ENCODE assay signal across 9 cellular contexts in genomic region chr7:6726341-6726740, GRCh38. TPM values are rescaled to one million over a fixed set of nuclear protein-coding genes. Genes with fewer than 3 reads are reported as not detected.
A peak's percentile ranks its signal among the peaks of the same experiment; 100 is the strongest.
DNase-seq lines count a peak whose midpoint lies in the region; ATAC-seq, FAIRE-seq and TF ChIP-seq lines count a peak whose summit lies in the region.
"Not testable (repeated sequence)": the region's sequence is repeated elsewhere in the genome, so short reads cannot be mapped to it uniquely, and the experiment has no call there.
"Had no signal": no experiment of that assay in that cellular context is flagged by ENCODE, and none has a peak within 500 bp of the region (broad histone marks: within the 10 kb centered on the region; RNA-seq: fewer than 3 reads in every experiment).

No MANE protein-coding gene starts in this region.

- CTCF ChIA-PET in OCI-LY7 (lab: Charles Lee; ENCODE audit: unreplicated experiment); activated B cell treated with CpG ODN at 0.5 μM for 24 hours (lab: Charles Lee); mammary epithelial cell (lab: Charles Lee; ENCODE audit: low non-redundant PET); HepG2 (lab: Yijun Ruan, JAX; ENCODE audit: low intra/inter-chr PET ratio, low total read pairs): not testable (repeated sequence)

- peak overlapping the region; percentile 82; the same call in 1 of the 2 replicates for H2AFZ ChIP-seq in OCI-LY7 (ENCODE audit: low read length)
- H2AFZ ChIP-seq in mammary epithelial cell (ENCODE audit: low read depth, low read length); HepG2 (ENCODE audit: low read length): not testable (repeated sequence)

- TF ChIP-seq POLR2A in HepG2 (IDR thresholded peaks at IDR 0.05; ENCODE audit: insufficient read depth in 1 of 2, low read depth in 2 of 2, low read length in 2 of 2) = not testable (repeated sequence)

- not testable (repeated sequence) for BruUV-seq in OCI-LY7 (replicated peaks; lab: Mats Ljungman, UMichigan); mammary epithelial cell (replicated peaks; lab: Mats Ljungman, UMichigan); HepG2 (replicated peaks; lab: Mats Ljungman, UMichigan)

- H3K27me3 ChIP-seq in BLaER1 treated with 17β-estradiol and CSF1 and Interleukin-3, amounts not matched to agents 10 nM and 100 nM; mammary epithelial cell (ENCODE audit: insufficient read depth, low read length); foreskin keratinocyte; HepG2 (ENCODE audit: control insufficient read depth in 1 of 2, insufficient read depth in 2 of 2, low read length in 2 of 2): not testable (repeated sequence)

- WGBS in mammary epithelial cell (ENCODE audit: low coverage, missing lambda C conversion rate) = 82% methylated on average over 5 of the region's 5 CpGs
- 66% methylated on average over 5 of the region's 5 CpGs for WGBS in HepG2 (ENCODE audit: low lambda C conversion rate)

- not testable (repeated sequence) for H3K9ac ChIP-seq in BLaER1 treated with 17β-estradiol and CSF1 and Interleukin-3, amounts not matched to agents 10 nM and 100 nM; mammary epithelial cell (ENCODE audit: insufficient read depth, low read length); HepG2 (ENCODE audit: insufficient read depth, low read depth, low read length)

- H3K4me1 Mint-ChIP-seq in activated B cell treated with CpG ODN at 0.5 μM for 24 hours = peaks cover 42% of the 10 kb centered on the region

- not testable (repeated sequence) for H3K27me3 Mint-ChIP-seq in activated B cell treated with CpG ODN at 0.5 μM for 24 hours

- peaks cover 0 to 13% (median 7%) of the 10 kb centered on the region in 11 experiments; a peak in 10 of 22 replicates for H4K20me1 ChIP-seq in BLaER1 treated with 17β-estradiol and CSF1 and Interleukin-3, amounts not matched to agents 10 nM and 100 nM
- H4K20me1 ChIP-seq in OCI-LY7 (ENCODE audit: insufficient read depth, low read length); mammary epithelial cell (ENCODE audit: insufficient read depth, low read length); HepG2 (ENCODE audit: insufficient read depth, low read length): not testable (repeated sequence)

- TF ChIP-seq RAD21 in HepG2 (CRISPR knock-in tag; IDR thresholded peaks at IDR 0.05) = not testable (repeated sequence)

- dilution Hi-C loops in mammary epithelial cell (cut with HindIII; ENCODE audit: low sequenced_read_pairs) = not testable (repeated sequence)

- H3K4me2 ChIP-seq in BLaER1 treated with 17β-estradiol and CSF1 and Interleukin-3, amounts not matched to agents 10 nM and 100 nM = peak overlapping the region in 10 of 11 experiments; percentile 55 to 85 (median 76); a peak in 15 of 22 replicates
- not testable (repeated sequence) for H3K4me2 ChIP-seq in OCI-LY7 (ENCODE audit: low read length); mammary epithelial cell (ENCODE audit: insufficient read depth, low read depth, low read length)
- H3K4me2 ChIP-seq in HepG2 (ENCODE audit: low read depth, low read length) = 0 out of 2 replicates have a peak overlapping the region, but pooled peaks have one; percentile 3

- not testable (repeated sequence) for H3K9me3 Mint-ChIP-seq in activated B cell treated with CpG ODN at 0.5 μM for 24 hours

- FAIRE-seq in HepG2 (lab: Jason Lieb, UNC) = not testable (repeated sequence)

- H3K9me3 ChIP-seq in BLaER1 treated with 17β-estradiol and CSF1 and Interleukin-3, amounts not matched to agents 10 nM and 100 nM (replicated peaks in 1 of 11); OCI-LY7 (ENCODE audit: low read length); mammary epithelial cell (replicated peaks; ENCODE audit: insufficient read depth, low read length); HepG2 (ENCODE audit: low read length): not testable (repeated sequence)

- not testable (repeated sequence) for H3K4me3 Mint-ChIP-seq in activated B cell treated with CpG ODN at 0.5 μM for 24 hours

- not testable (repeated sequence) for H3K36me3 ChIP-seq in BLaER1 treated with 17β-estradiol and CSF1 and Interleukin-3, amounts not matched to agents 10 nM and 100 nM; OCI-LY7 (ENCODE audit: insufficient read depth, low read length); mammary epithelial cell (ENCODE audit: insufficient read depth, low read length); HepG2 (replicated peaks in 1 of 2; ENCODE audit: control insufficient read depth in 1 of 2, insufficient read depth in 2 of 2, low read length in 2 of 2)

- POLR2A ChIA-PET in OCI-LY7 (lab: Charles Lee) (interaction anchor here (0.6 kb wide), 1 partner anchor 33 kb away, joined by 5 read pairs; no protein-coding TSS in a partner anchor), activated B cell treated with CpG ODN at 0.5 μM for 24 hours (lab: Charles Lee) (interaction anchor here (0.7 kb wide), 1 partner anchor 218 kb away, joined by 4 read pairs; no protein-coding TSS in a partner anchor)
- POLR2A ChIA-PET in HepG2 (lab: Yijun Ruan, JAX) = not testable (repeated sequence)

- not testable (repeated sequence) for TF ChIP-seq EP300 in HepG2 (IDR thresholded peaks at IDR 0.05; ENCODE audit: low read depth in 2 of 2, low read length in 2 of 2); HepG2 (CRISPR knock-in tag; IDR thresholded peaks at IDR 0.05; ENCODE audit: borderline replicate concordance)

- H3K79me2 ChIP-seq in OCI-LY7 (ENCODE audit: insufficient read depth, low read depth, low read length) (peaks cover 17% of the 10 kb centered on the region), mammary epithelial cell (ENCODE audit: insufficient read depth, low read length) (peaks cover 20% of the 10 kb centered on the region), HepG2 (ENCODE audit: insufficient read depth, low read length) (peaks cover 15% of the 10 kb centered on the region)

- not testable (repeated sequence) for H3K4me3 ChIP-seq in BLaER1 treated with 17β-estradiol and CSF1 and Interleukin-3, amounts not matched to agents 10 nM and 100 nM; OCI-LY7 (ENCODE audit: low read depth, low read length, poor library complexity, severe bottlenecking); mammary epithelial cell (replicated peaks in 1 of 3; ENCODE audit: insufficient read depth in 1 of 3, low read depth in 2 of 3, low read length in 3 of 3); HepG2 (replicated peaks in 1 of 3; ENCODE audit: insufficient read depth in 1 of 3, low read depth in 2 of 3, low read length in 3 of 3)

- not testable (repeated sequence) for DNase-seq in OCI-LY7 (ENCODE audit: low spot score); activated B cell treated with CpG ODN at 0.5 μM for 24 hours; epithelial cell of prostate (ENCODE audit: low read depth, low spot score); HepG2 (ENCODE audit: low spot score)
- DNase-seq in mammary epithelial cell (peak; percentile 38), foreskin keratinocyte (peak; percentile 43 to 64)

- H3K36me3 Mint-ChIP-seq in activated B cell treated with CpG ODN at 0.5 μM for 24 hours (ENCODE audit: low read depth) = not testable (repeated sequence)

- intact Hi-C loops in OCI-LY7 (cut with micrococcal nuclease; ENCODE audit: unreplicated experiment) = loop anchor here (5.0 kb wide), 1 partner anchor 134 kb away; the partner anchor contains the start of gene INTS15
- intact Hi-C loops in activated B cell treated with CpG ODN at 0.5 μM for 24 hours (cut with micrococcal nuclease) = loop anchor here (5.0 kb wide), 3 partner anchors 149 to 1241 kb away; partner anchors contain the start of genes GLCCI1 and ZDHHC4
- intact Hi-C loops in mammary epithelial cell (cut with micrococcal nuclease); HepG2 (cut with micrococcal nuclease; ENCODE audit: unreplicated experiment): not testable (repeated sequence)

- not testable (repeated sequence) for H3K9me2 ChIP-seq in OCI-LY7 (ENCODE audit: insufficient read depth, low read length)

- not testable (repeated sequence) for TF ChIP-seq CTCF in OCI-LY7 (conservative IDR thresholded peaks at IDR 0.05; ENCODE audit: low read length); activated B cell treated with CpG ODN at 0.5 μM for 24 hours (IDR thresholded peaks at IDR 0.05); mammary epithelial cell (conservative IDR thresholded peaks at IDR 0.05 in 1 of 2, IDR thresholded peaks at IDR 0.05 in 1 of 2; ENCODE audit: extremely low read depth in 1 of 2, insufficient read depth in 1 of 2, low read depth in 1 of 2, low read length in 2 of 2); foreskin keratinocyte (conservative IDR thresholded peaks at IDR 0.05); HepG2 (CRISPR knock-in tag; IDR thresholded peaks at IDR 0.05)

- H3K27ac Mint-ChIP-seq in activated B cell treated with CpG ODN at 0.5 μM for 24 hours = peak overlapping the region; percentile 78

- H3K4me1 ChIP-seq in BLaER1 treated with 17β-estradiol and CSF1 and Interleukin-3, amounts not matched to agents 10 nM and 100 nM = peaks cover 22 to 39% (median 34%) of the 10 kb centered on the region in 10 experiments
- H3K4me1 ChIP-seq in OCI-LY7 (ENCODE audit: insufficient read depth, low read length, poor library complexity, severe bottlenecking) = peaks cover 31% of the 10 kb centered on the region
- H3K4me1 ChIP-seq in mammary epithelial cell (ENCODE audit: insufficient read depth, low read length); foreskin keratinocyte: not testable (repeated sequence)
- H3K4me1 ChIP-seq in HepG2 (ENCODE audit: insufficient read depth, low read length) = peaks cover 14% of the 10 kb centered on the region

- H3K27ac ChIP-seq in BLaER1 treated with 17β-estradiol and CSF1 and Interleukin-3, amounts not matched to agents 10 nM and 100 nM = peak overlapping the region in 5 of 11 experiments; percentile 44 to 77 (median 69); a peak in 7 of 22 replicates
- H3K27ac ChIP-seq in OCI-LY7 (ENCODE audit: low read depth, low read length, poor library complexity, severe bottlenecking); mammary epithelial cell (ENCODE audit: insufficient read depth, low read depth, low read length); foreskin keratinocyte; HepG2 (ENCODE audit: extremely low read length, insufficient read depth, low read length): not testable (repeated sequence)
- H3K27ac ChIP-seq in epithelial cell of prostate = peak overlapping the region; percentile 58

- not testable (repeated sequence) for ATAC-seq in activated B cell treated with CpG ODN at 0.5 μM for 24 hours (ENCODE audit: low read depth); foreskin keratinocyte; HepG2

- in situ Hi-C loops in mammary epithelial cell (cut with MboI; ENCODE audit: low sequenced_read_pairs in 2 of 2) = loop anchor here in 1 of 2 donors (25.0 kb wide), 1 partner anchor 111 kb away; the partner anchor contains the start of gene CCZ1B
- in situ Hi-C loops in HepG2 (cut with HindIII; ENCODE audit: extremely low pct_ligation_motif_present, low pct_unique_long_range_greater_than_20kb) = not testable (repeated sequence)

RNA-seq across cellular contexts. Expression of gene ZNF12, which starts 19.6 kb away (rescaled TPM):
- 15.4 and 16.7 TPM in 2 replicates for total RNA-seq in OCI-LY7 (2014; rRNA removed; shearing (Covaris generic))
- 25.3 and 27.1 TPM in 2 replicates for total RNA-seq in OCI-LY7 (2022)
- total RNA-seq in activated B cell treated with CpG ODN at 0.5 μM for 24 hours = 31.3 and 35.6 TPM in 2 replicates
- 10 to 100 TPM; 16.4 to 21.0 TPM for total RNA-seq in mammary epithelial cell
- 5.0 TPM for polyA plus RNA-seq in mammary epithelial cell
- 12.5 TPM for polyA minus RNA-seq in mammary epithelial cell
- total RNA-seq in foreskin keratinocyte = 10.3 and 11.3 TPM in 2 replicates
- polyA plus RNA-seq in foreskin keratinocyte = 3.4 and 3.7 TPM in 2 replicates
- total RNA-seq in HepG2 (2016; rRNA removed; fragmentation: Illumina TruSeq; extraction: Trizol) = 22.8 and 28.1 TPM in 2 replicates
- 1.8 and 2.6 TPM in 2 replicates for total RNA-seq in HepG2 (2016; cell fraction: cytosol; rRNA removed; fragmentation: Illumina TruSeq; extraction: Trizol; ENCODE audit: low read depth)
- 23.1 and 28.1 TPM in 2 replicates for total RNA-seq in HepG2 (2016; cell fraction: insoluble cytoplasmic fraction; rRNA removed; fragmentation: Illumina TruSeq; extraction: Trizol)
- total RNA-seq in HepG2 (2016; cell fraction: membrane; rRNA removed; fragmentation: Illumina TruSeq; extraction: Trizol) = 6.7 and 10.6 TPM in 2 replicates
- 30.8 and 32.0 TPM in 2 replicates for total RNA-seq in HepG2 (2016; cell fraction: nucleus; rRNA removed; fragmentation: Illumina TruSeq; extraction: Trizol)
- 17.5 and 21.4 TPM in 2 replicates for polyA plus RNA-seq in HepG2 (2011; rRNA removed)
- 4.1 and 6.3 TPM in 2 replicates for polyA plus RNA-seq in HepG2 (2011; cell fraction: cytosol; rRNA removed)
- 39.3 and 40.0 TPM in 2 replicates for polyA plus RNA-seq in HepG2 (2011; cell fraction: nucleus; rRNA removed)
- polyA plus RNA-seq in HepG2 (2012) = 14.5 and 19.0 TPM in 2 replicates
- 1.7 and 2.4 TPM in 2 replicates for polyA plus RNA-seq in HepG2 (2016; cell fraction: cytosol; fragmentation: Illumina TruSeq; extraction: Trizol; ENCODE audit: low read depth)
- 15.6 and 17.8 TPM in 2 replicates for polyA plus RNA-seq in HepG2 (2016; cell fraction: insoluble cytoplasmic fraction; fragmentation: Illumina TruSeq; extraction: Trizol; ENCODE audit: low read depth)
- polyA plus RNA-seq in HepG2 (2016; cell fraction: membrane; fragmentation: Illumina TruSeq; extraction: Trizol; ENCODE audit: low read depth) = 3.9 and 5.4 TPM in 2 replicates
- polyA plus RNA-seq in HepG2 (2016; cell fraction: nucleus; fragmentation: Illumina TruSeq; extraction: Trizol; ENCODE audit: insufficient read depth, low read depth) = 42.6 and 43.6 TPM in 2 replicates
- polyA minus RNA-seq in HepG2 (2011; rRNA and poly(A)+ RNA removed; ENCODE audit: low replicate concordance) = 7.6 and 11.4 TPM in 2 replicates
- polyA minus RNA-seq in HepG2 (2011; cell fraction: cytosol; rRNA and poly(A)+ RNA removed) = 15.6 and 16.9 TPM in 2 replicates
- polyA minus RNA-seq in HepG2 (2011; cell fraction: nucleus; rRNA and poly(A)+ RNA removed) = 38.9 and 50.5 TPM in 2 replicates

RNA-seq across cellular contexts. Expression of gene RSPH10B2, which starts 27.6 kb away (rescaled TPM):
- total RNA-seq in OCI-LY7 (2014; rRNA removed; shearing (Covaris generic)) = 0.76 TPM in 1 of 2 replicates, not detected in the other
- total RNA-seq in OCI-LY7 (2022) = 1.3 TPM in 1 of 2 replicates, not detected in the other
- 0.37 and 1.1 TPM in 2 replicates for total RNA-seq in activated B cell treated with CpG ODN at 0.5 μM for 24 hours
- total RNA-seq in mammary epithelial cell = not detected
- polyA plus RNA-seq in mammary epithelial cell = not detected
- not detected for polyA minus RNA-seq in mammary epithelial cell
- not detected in 2 replicates for total RNA-seq in foreskin keratinocyte
- not detected in 2 replicates for polyA plus RNA-seq in foreskin keratinocyte
- total RNA-seq in HepG2 (2016; rRNA removed; fragmentation: Illumina TruSeq; extraction: Trizol) = 0.31 TPM in 1 of 2 replicates, not detected in the other
- total RNA-seq in HepG2 (2016; cell fraction: cytosol; rRNA removed; fragmentation: Illumina TruSeq; extraction: Trizol; ENCODE audit: low read depth) = not detected in 2 replicates
- total RNA-seq in HepG2 (2016; cell fraction: insoluble cytoplasmic fraction; rRNA removed; fragmentation: Illumina TruSeq; extraction: Trizol) = 0.06 and 0.15 TPM in 2 replicates
- 0.09 TPM in 1 of 2 replicates, not detected in the other for total RNA-seq in HepG2 (2016; cell fraction: membrane; rRNA removed; fragmentation: Illumina TruSeq; extraction: Trizol)
- 0.16 and 0.75 TPM in 2 replicates for total RNA-seq in HepG2 (2016; cell fraction: nucleus; rRNA removed; fragmentation: Illumina TruSeq; extraction: Trizol)
- not detected in 2 replicates for polyA plus RNA-seq in HepG2 (2011; rRNA removed)
- not detected in 2 replicates for polyA plus RNA-seq in HepG2 (2011; cell fraction: cytosol; rRNA removed)
- 0.42 and 0.48 TPM in 2 replicates for polyA plus RNA-seq in HepG2 (2011; cell fraction: nucleus; rRNA removed)
- polyA plus RNA-seq in HepG2 (2012) = 0.07 TPM in 1 of 2 replicates, not detected in the other
- polyA plus RNA-seq in HepG2 (2016; cell fraction: cytosol; fragmentation: Illumina TruSeq; extraction: Trizol; ENCODE audit: low read depth) = not detected in 2 replicates
- polyA plus RNA-seq in HepG2 (2016; cell fraction: insoluble cytoplasmic fraction; fragmentation: Illumina TruSeq; extraction: Trizol; ENCODE audit: low read depth) = not detected in 2 replicates
- polyA plus RNA-seq in HepG2 (2016; cell fraction: membrane; fragmentation: Illumina TruSeq; extraction: Trizol; ENCODE audit: low read depth) = not detected in 2 replicates
- 0.25 TPM in 1 of 2 replicates, not detected in the other for polyA plus RNA-seq in HepG2 (2016; cell fraction: nucleus; fragmentation: Illumina TruSeq; extraction: Trizol; ENCODE audit: insufficient read depth, low read depth)
- 0.47 TPM in 1 of 2 replicates, not detected in the other for polyA minus RNA-seq in HepG2 (2011; rRNA and poly(A)+ RNA removed; ENCODE audit: low replicate concordance)
- polyA minus RNA-seq in HepG2 (2011; cell fraction: cytosol; rRNA and poly(A)+ RNA removed) = not detected in 2 replicates
- 1.9 and 2.1 TPM in 2 replicates for polyA minus RNA-seq in HepG2 (2011; cell fraction: nucleus; rRNA and poly(A)+ RNA removed)
- total RNA-seq: A172, GM23248 had no signal
- polyA plus RNA-seq: GM23248 had no signal
